In the genomic region with DNA sequence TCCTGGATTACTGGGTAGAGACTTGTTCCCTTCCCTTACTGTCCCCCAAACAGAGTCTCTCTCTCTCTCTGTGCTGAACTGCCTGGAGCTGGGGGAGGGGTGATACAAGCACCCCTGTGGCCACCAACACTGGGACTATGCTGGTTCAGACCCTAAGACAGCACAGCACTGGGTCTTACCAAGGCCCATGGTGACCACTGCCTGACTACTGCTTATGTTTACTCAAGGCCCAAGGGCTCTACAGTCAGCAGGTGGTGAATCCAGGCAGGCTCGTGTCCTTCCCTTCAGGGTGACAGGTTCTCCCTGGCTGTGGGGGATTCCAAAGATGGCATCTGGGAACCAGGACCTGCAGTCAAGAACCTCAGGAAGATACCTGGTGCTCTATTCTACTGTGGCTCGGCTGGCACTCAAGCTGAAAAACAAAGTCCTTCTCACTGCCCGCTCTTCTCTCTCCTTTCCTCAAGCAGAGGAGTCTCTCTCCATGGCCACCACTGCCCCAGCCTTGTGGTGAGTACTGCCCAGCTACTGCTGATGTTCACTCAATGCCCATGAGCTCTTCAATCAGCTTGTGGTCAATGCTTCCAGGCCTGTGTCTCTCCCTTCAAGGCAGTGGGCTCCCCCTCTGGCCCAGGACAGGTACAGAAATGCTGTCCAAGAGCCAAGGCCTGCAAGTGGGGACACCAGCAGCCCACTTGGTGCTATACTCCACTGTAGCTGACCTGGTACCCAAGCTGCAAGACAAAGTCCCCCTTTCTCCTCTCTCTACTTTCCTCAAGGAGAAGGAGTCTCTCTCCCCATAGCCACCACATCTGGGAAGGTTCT, we compare ENCODE assay signal across 18 cellular contexts. TPM values are rescaled to one million over a fixed set of nuclear protein-coding genes. Genes with fewer than 3 reads are reported as not detected.
DNase-seq lines count a peak whose midpoint lies in the region; ATAC-seq and TF ChIP-seq lines count a peak whose summit lies in the region.
"Had no signal": no experiment of that assay in that cellular context is flagged by ENCODE, and none has a peak within 500 bp of the region (broad histone marks: within the 10 kb centered on the region; RNA-seq: fewer than 3 reads in every experiment).

No MANE protein-coding gene starts in this region.

- H3K4me3 ChIP-seq in endodermal cell (ENCODE audit: low read length): no peak overlapping the region
- H3K4me3 ChIP-seq in upper lobe of right lung: no peak overlapping the region

- ATAC-seq in upper lobe of right lung: no peak
- ATAC-seq in T-helper 17 cell: no peak

- H3K27me3 ChIP-seq in endodermal cell (ENCODE audit: control insufficient read depth, insufficient read depth, low read length, poor library complexity, severe bottlenecking) (no peaks in the 10 kb centered on the region), upper lobe of right lung (no peaks in the 10 kb centered on the region)

- POLR2A ChIA-PET in RWPE1 (lab: Yijun Ruan, JAX; ENCODE audit: low non-redundant PET): no interaction called here

- H3K27ac ChIP-seq in endodermal cell (ENCODE audit: low read depth, low read length) (no peak overlapping the region), upper lobe of right lung (no peak overlapping the region), RWPE1 (no peak overlapping the region)
- H3K27ac ChIP-seq: 22Rv1 had no signal

- H3K36me3 ChIP-seq in endodermal cell (ENCODE audit: control insufficient read depth, insufficient read depth, low read length): no peaks in the 10 kb centered on the region
- no peaks in the 10 kb centered on the region for H3K36me3 ChIP-seq in upper lobe of right lung

- H3K36me3 Mint-ChIP-seq in endodermal cell (ENCODE audit: low read depth): no peaks in the 10 kb centered on the region
- H3K36me3 Mint-ChIP-seq in nephron progenitor cell (ENCODE audit: low read depth): peaks cover 6% of the 10 kb centered on the region
- H3K36me3 Mint-ChIP-seq in T-helper 17 cell (ENCODE audit: low read depth): peaks cover 2% of the 10 kb centered on the region
- H3K36me3 Mint-ChIP-seq: CD4-positive, CD25-positive, alpha-beta regulatory T cell had no signal

- intact Hi-C loops in upper lobe of right lung (cut with DNase I): no loop called here

- peaks cover 27% of the 10 kb centered on the region for H3K9me3 Mint-ChIP-seq in endodermal cell
- H3K9me3 Mint-ChIP-seq in nephron progenitor cell: peaks cover 56% of the 10 kb centered on the region

- TF ChIP-seq CTCF in endodermal cell (conservative IDR thresholded peaks at IDR 0.05) (no peak), nephron progenitor cell (IDR thresholded peaks at IDR 0.05) (no peak), upper lobe of right lung (IDR thresholded peaks at IDR 0.05) (no peak), RWPE1 (conservative IDR thresholded peaks at IDR 0.05; ENCODE audit: low read depth) (no peak)

- peaks cover 3% of the 10 kb centered on the region for H3K27me3 Mint-ChIP-seq in endodermal cell (ENCODE audit: insufficient read depth)
- peaks cover 14% of the 10 kb centered on the region for H3K27me3 Mint-ChIP-seq in nephron progenitor cell (ENCODE audit: low read depth, poor library complexity)
- peaks cover 23% of the 10 kb centered on the region for H3K27me3 Mint-ChIP-seq in T-helper 17 cell
- H3K27me3 Mint-ChIP-seq: CD4-positive, CD25-positive, alpha-beta regulatory T cell had no signal

- 91 to 100% methylated on average over 3 of the region's 3 CpGs for WGBS in endodermal cell (ENCODE audit: insufficient coverage in 1 of 2, insufficient read length in 1 of 2), 2 experiments

- H3K9ac ChIP-seq in endodermal cell (ENCODE audit: extremely low read depth, low read length, poor library complexity, severe bottlenecking): no peak overlapping the region

- H3K27ac Mint-ChIP-seq in endodermal cell (no peak overlapping the region), nephron progenitor cell (peak overlapping the region; percentile 49), T-helper 17 cell (no peak overlapping the region)
- H3K27ac Mint-ChIP-seq: CD4-positive, CD25-positive, alpha-beta regulatory T cell; IgD-negative memory B cell had no signal

- CTCF ChIA-PET in RWPE1 (lab: Yijun Ruan, JAX): interaction anchor here (0.6 kb wide), 1 partner anchor 35 kb away, joined by 3 read pairs; no protein-coding TSS in a partner anchor

- H3K4me1 Mint-ChIP-seq in endodermal cell (no peaks in the 10 kb centered on the region), nephron progenitor cell (peaks cover 4% of the 10 kb centered on the region), T-helper 17 cell (no peaks in the 10 kb centered on the region)
- H3K4me1 Mint-ChIP-seq: B cell; CD4-positive, CD25-positive, alpha-beta regulatory T cell; IgD-negative memory B cell had no signal

- H3K4me1 ChIP-seq in endodermal cell (ENCODE audit: control insufficient read depth, insufficient read depth, low read length) (no peaks in the 10 kb centered on the region), upper lobe of right lung (no peaks in the 10 kb centered on the region)

- DNase-seq in activated CD8-positive, alpha-beta memory T cell treated with anti-CD3 and anti-CD28 coated beads for 24 hours: peak; percentile 4
- DNase-seq in activated CD8-positive, alpha-beta memory T cell treated with anti-CD3 and anti-CD28 coated beads, Interleukin-2, amount 50 U/mL, for 48 hours: no peak
- DNase-seq in endodermal cell (peak; percentile 38), nephron progenitor cell (no peak), upper lobe of right lung (peak; percentile 25), RWPE1 (ENCODE audit: low spot score) (no peak), T-helper 17 cell (no peak)
- DNase-seq in activated CD4-positive, CD25-positive, alpha-beta regulatory T cell (lab: John Stamatoyannopoulos, UW): no peak
- DNase-seq: CD4-positive, CD25-positive, alpha-beta regulatory T cell; H7; NCI-H1417; NCI-H187 treated with DMSO at 0.1 percent for 48 hours; NK-92 treated with Interleukin-12 subunit alpha and Interleukin-12 subunit beta, amount 100 ng/mL, for 24 hours; OCI-M1; RPMI8226 had no signal

- H3K9me3 ChIP-seq in endodermal cell (ENCODE audit: control insufficient read depth, low read length): peaks cover 12% of the 10 kb centered on the region
- peaks cover 8% of the 10 kb centered on the region for H3K9me3 ChIP-seq in upper lobe of right lung
- H3K9me3 ChIP-seq in T-helper 17 cell (ENCODE audit: control insufficient read depth, low read length, poor library complexity, severe bottlenecking): no peaks in the 10 kb centered on the region

- no peak overlapping the region for H3K4me3 Mint-ChIP-seq in endodermal cell
- no peak overlapping the region for H3K4me3 Mint-ChIP-seq in nephron progenitor cell
- H3K4me3 Mint-ChIP-seq in T-helper 17 cell: no peak overlapping the region
- H3K4me3 Mint-ChIP-seq: B cell; CD4-positive, CD25-positive, alpha-beta regulatory T cell; IgD-negative memory B cell had no signal

RNA-seq across cellular contexts. Expression of gene SHANK2, which starts 41.8 kb away (rescaled TPM):
- total RNA-seq in endodermal cell (10 to 100 TPM; 22.3 to 49.6 TPM), upper lobe of right lung (62.5 TPM), T-helper 17 cell (under 1 TPM in 1 of 2 donors, not detected in 1; 0.37 TPM)
- 6.4 TPM for polyA plus RNA-seq in endodermal cell (2013, experiment 1 of 2)
- polyA plus RNA-seq in endodermal cell (2013, experiment 2 of 2): 7.0 TPM
- total RNA-seq: CD4-positive, CD25-positive, alpha-beta regulatory T cell had no signal
- polyA plus RNA-seq: CD4-positive, CD25-positive, alpha-beta regulatory T cell; IgD-negative memory B cell had no signal

Comparison
In these comparisons a context has a peak if more than half of its experiments do, and no peak if none do; other contexts are left out.
1. DNase-seq: peak in activated CD8-positive, alpha-beta memory T cell treated with anti-CD3 and anti-CD28 coated beads for 24 hours (single experiment), endodermal cell (single experiment) and upper lobe of right lung (single experiment); none in activated CD8-positive, alpha-beta memory T cell treated with anti-CD3 and anti-CD28 coated beads, Interleukin-2, amount 50 U/mL, for 48 hours (single experiment), nephron progenitor cell (single experiment), activated CD4-positive, CD25-positive, alpha-beta regulatory T cell (0 of 4), RWPE1 (single experiment) and T-helper 17 cell (0 of 3).
2. RNA of gene SHANK2, which starts 41.8 kb away (total RNA-seq): 62.5 TPM in upper lobe of right lung (single experiment) and 22.3 to 49.6 TPM in endodermal cell; 0.37 TPM in T-helper 17 cell; every median in the first group is over 10 times any median in the second.